ENCODE assay signal across 2 cellular contexts in the genomic region with DNA sequence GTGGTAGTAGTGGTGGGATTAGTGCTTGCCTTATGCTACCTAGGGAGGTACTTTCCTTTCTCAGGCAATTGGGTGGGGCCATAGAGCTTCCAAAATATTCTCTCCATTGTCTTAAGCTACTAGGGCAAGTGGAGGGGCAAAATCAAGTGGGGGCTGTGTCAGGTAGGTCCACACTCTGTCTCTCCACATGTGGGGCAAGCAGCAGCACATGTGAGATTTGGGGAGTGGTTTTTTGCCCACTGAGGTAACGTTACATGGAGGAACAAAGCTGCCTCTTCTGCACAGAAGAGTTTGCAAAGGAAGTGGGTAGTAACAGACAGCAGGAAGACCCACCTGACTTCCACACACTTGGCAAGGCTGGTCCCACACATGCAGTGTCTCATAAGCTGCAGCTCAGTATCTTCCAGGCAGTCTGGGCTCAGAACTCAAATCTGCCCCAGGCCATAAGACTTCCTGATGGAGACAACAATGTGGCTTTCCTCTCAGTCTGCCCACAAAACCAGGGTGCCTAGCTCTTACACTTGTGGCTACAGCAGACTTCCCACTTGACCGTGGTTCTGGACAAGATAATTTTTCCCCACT.
TF ChIP-seq lines count a peak whose summit lies in the region.

No MANE protein-coding gene starts in this region.

TF ChIP-seq in IMR-90, 13 proteins besides CTCF, POLR2A, EP300 and RAD21:
- TF ChIP-seq RFX5 (IDR thresholded peaks at IDR 0.05; ENCODE audit: low read depth, low read length) (no peak), MAFK (IDR thresholded peaks at IDR 0.05; ENCODE audit: low read depth, low read length) (no peak), ELK1 (IDR thresholded peaks at IDR 0.05; ENCODE audit: borderline replicate concordance, low read depth, low read length) (no peak)
TF ChIP-seq in IMR-90: peak in this region for 0.

TF ChIP-seq in H1, 55 proteins besides CTCF, POLR2A, EP300 and RAD21:
- no peak for TF ChIP-seq TEAD4 (IDR thresholded peaks at IDR 0.05; ENCODE audit: low read depth, low read length)
- no peak for TF ChIP-seq BRCA1 (IDR thresholded peaks at IDR 0.05; ENCODE audit: low read depth, low read length)
- TF ChIP-seq SIN3A (conservative IDR thresholded peaks at IDR 0.05 in 1 of 2, IDR thresholded peaks at IDR 0.05 in 1 of 2; ENCODE audit: low read depth in 1 of 2, low read length in 2 of 2) = no peak
- TF ChIP-seq RXRA (IDR thresholded peaks at IDR 0.05; ENCODE audit: insufficient read depth, low read depth, low read length) = no peak
- no peak for TF ChIP-seq ATF3 (IDR thresholded peaks at IDR 0.05; ENCODE audit: insufficient read depth, low read depth, low read length)
- no peak for TF ChIP-seq MAX (IDR thresholded peaks at IDR 0.05)
- no peak for TF ChIP-seq SAP30 (IDR thresholded peaks at IDR 0.05; ENCODE audit: insufficient read depth, insufficient replicate concordance, low read length)
- TF ChIP-seq YY1 (IDR thresholded peaks at IDR 0.05; ENCODE audit: low read depth, low read length) = no peak
- TF ChIP-seq TBP (IDR thresholded peaks at IDR 0.05; ENCODE audit: low read depth, low read length) = no peak
- no peak for TF ChIP-seq TAF7 (optimal IDR thresholded peaks at IDR 0.05; ENCODE audit: borderline replicate concordance, low read depth, low read length)
